ENCODE assay signal across 27 cellular contexts in the genomic region with DNA sequence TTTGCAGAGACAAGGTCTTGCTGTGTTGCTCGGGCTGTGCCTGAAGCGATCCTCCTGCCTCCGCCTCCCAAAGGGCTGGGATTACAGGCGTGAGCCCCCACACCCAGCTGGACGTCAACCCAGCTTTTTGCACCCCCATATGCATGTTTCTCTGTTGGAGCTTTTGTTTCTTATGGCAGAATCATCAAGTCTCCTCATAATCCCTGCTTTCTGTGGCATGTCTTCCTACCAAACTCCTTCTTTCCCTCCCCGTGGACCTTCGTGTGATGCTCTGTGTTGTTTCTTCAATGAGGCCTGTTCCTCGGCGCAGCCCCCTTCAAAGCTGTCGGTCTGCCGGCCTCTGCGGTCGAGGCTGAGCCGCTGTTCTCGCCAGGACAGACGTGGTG.
DNase-seq lines count a peak whose midpoint lies in the region; ATAC-seq and TF ChIP-seq lines count a peak whose summit lies in the region.
"Had no signal": no experiment of that assay in that cellular context is flagged by ENCODE, and none has a peak within 500 bp of the region (broad histone marks: within the 10 kb centered on the region; RNA-seq: fewer than 3 reads in every experiment).

No MANE protein-coding gene starts in this region.

- H3K9me3 ChIP-seq in mammary epithelial cell (replicated peaks; ENCODE audit: insufficient read depth, low read length) (no peaks in the 10 kb centered on the region), neural progenitor cell (ENCODE audit: low read depth) (no peaks in the 10 kb centered on the region)
- H3K9me3 ChIP-seq: ascending aorta, gastroesophageal sphincter, HAP-1, testis had no signal

- CTCF ChIA-PET in mammary epithelial cell (lab: Charles Lee; ENCODE audit: low non-redundant PET) (no interaction called here), MCF 10A (lab: Yijun Ruan, JAX) (interaction anchor here (1.2 kb wide), 1 partner anchor 13 kb away, joined by 4 read pairs; no protein-coding TSS in a partner anchor)

- H3K27ac ChIP-seq in mammary epithelial cell (ENCODE audit: insufficient read depth, low read depth, low read length) (no peak overlapping the region), neural progenitor cell (no peak overlapping the region)
- H3K27ac ChIP-seq: ascending aorta, testis had no signal

- peaks cover 7% of the 10 kb centered on the region for H3K9me3 Mint-ChIP-seq in MCF 10A (ENCODE audit: unreplicated experiment)
- H3K9me3 Mint-ChIP-seq in central memory CD8-positive, alpha-beta T cell = no peaks in the 10 kb centered on the region
- no peaks in the 10 kb centered on the region for H3K9me3 Mint-ChIP-seq in neural progenitor cell
- H3K9me3 Mint-ChIP-seq in type B pancreatic cell = peaks cover 3% of the 10 kb centered on the region
- H3K9me3 Mint-ChIP-seq: activated naive CD8-positive, alpha-beta T cell treated with anti-CD3 and anti-CD28 coated beads, Interleukin-2, amount 10 ng/mL, durations not matched to agents 7 days and 5 days had no signal

- no TSS peak for BruUV-seq in mammary epithelial cell (replicated peaks; lab: Mats Ljungman, UMichigan)
- no TSS peak for BruUV-seq in MCF 10A (replicated peaks; lab: Mats Ljungman, UMichigan)

- H3K9ac ChIP-seq in mammary epithelial cell (ENCODE audit: insufficient read depth, low read length) = no peak overlapping the region
- H3K9ac ChIP-seq in neural progenitor cell = no peak overlapping the region

- dilution Hi-C loops in mammary epithelial cell (cut with HindIII; ENCODE audit: low sequenced_read_pairs) = no loop called here

- no peaks in the 10 kb centered on the region for H4K20me1 ChIP-seq in mammary epithelial cell (ENCODE audit: insufficient read depth, low read length)
- H4K20me1 ChIP-seq in neural progenitor cell (ENCODE audit: low read depth) = no peaks in the 10 kb centered on the region

- H3K4me3 Mint-ChIP-seq in MCF 10A (ENCODE audit: unreplicated experiment) (no peak overlapping the region), neural progenitor cell (peak overlapping the region; percentile 6), type B pancreatic cell (no peak overlapping the region)
- H3K4me3 Mint-ChIP-seq in central memory CD8-positive, alpha-beta T cell = no peak overlapping the region
- H3K4me3 Mint-ChIP-seq: activated naive CD8-positive, alpha-beta T cell treated with anti-CD3 and anti-CD28 coated beads, Interleukin-2, amount 10 ng/mL, durations not matched to agents 7 days and 5 days; immature natural killer cell had no signal

- 63% methylated on average over 7 of the region's 16 CpGs for WGBS in mammary epithelial cell (ENCODE audit: low coverage, missing lambda C conversion rate)

- no peaks in the 10 kb centered on the region for H3F3A ChIP-seq in neural progenitor cell (ENCODE audit: low read depth)

- POLR2A ChIA-PET in MCF 10A (lab: Yijun Ruan, JAX) = no interaction called here

- no peaks in the 10 kb centered on the region for H3K79me2 ChIP-seq in mammary epithelial cell (ENCODE audit: insufficient read depth, low read length)
- no peaks in the 10 kb centered on the region for H3K79me2 ChIP-seq in neural progenitor cell (ENCODE audit: low read depth)

- intact Hi-C loops in mammary epithelial cell (cut with micrococcal nuclease) = no loop called here
- intact Hi-C loops in MCF 10A (cut with micrococcal nuclease) = no loop called here

- no peak for ATAC-seq in central memory CD8-positive, alpha-beta T cell (replicated peaks; ENCODE audit: extremely low read depth, poor library complexity, severe bottlenecking)
- no peak for ATAC-seq in HG02678 (IDR thresholded peaks at IDR 0.05; ENCODE audit: unreplicated experiment)
- ATAC-seq: gastroesophageal sphincter, left colon had no signal

- H3K27me3 Mint-ChIP-seq in MCF 10A (ENCODE audit: insufficient read depth, unreplicated experiment) = peaks cover 65% of the 10 kb centered on the region
- H3K27me3 Mint-ChIP-seq in central memory CD8-positive, alpha-beta T cell = peaks cover 34% of the 10 kb centered on the region
- peaks cover 14% of the 10 kb centered on the region for H3K27me3 Mint-ChIP-seq in neural progenitor cell (ENCODE audit: insufficient read depth, low read depth)
- peaks cover 13% of the 10 kb centered on the region for H3K27me3 Mint-ChIP-seq in type B pancreatic cell

- no peak overlapping the region for H3K27ac Mint-ChIP-seq in MCF 10A (ENCODE audit: low read depth, unreplicated experiment)
- peak overlapping the region; percentile 16 for H3K27ac Mint-ChIP-seq in central memory CD8-positive, alpha-beta T cell (ENCODE audit: low read depth)
- peak overlapping the region; percentile 90 for H3K27ac Mint-ChIP-seq in neural progenitor cell
- peak overlapping the region; percentile 50 for H3K27ac Mint-ChIP-seq in type B pancreatic cell
- H3K27ac Mint-ChIP-seq: activated naive CD8-positive, alpha-beta T cell treated with anti-CD3 and anti-CD28 coated beads, Interleukin-2, amount 10 ng/mL, durations not matched to agents 7 days and 5 days had no signal

- DNase-seq in mammary epithelial cell (no peak), MCF 10A (ENCODE audit: unreplicated experiment) (no peak), neural progenitor cell (ENCODE audit: low spot score) (no peak), type B pancreatic cell (ENCODE audit: extremely low spot score, unreplicated experiment) (no peak), occipital lobe (lab: John Stamatoyannopoulos, UW) (no peak), COLO668 (lab: John Stamatoyannopoulos, UW; ENCODE audit: unreplicated experiment) (no peak)
- no peak for DNase-seq in central memory CD8-positive, alpha-beta T cell (ENCODE audit: low spot score in 2 of 2)
- DNase-seq: activated CD4-positive, CD25-positive, alpha-beta regulatory T cell treated with anti-CD3 and anti-CD28 coated beads, Interleukin-2, amount 50 U/mL, for 72 hours; activated gamma-delta T cell; activated naive CD8-positive, alpha-beta T cell treated with anti-CD3 and anti-CD28 coated beads, Interleukin-2, amount 10 ng/mL, durations not matched to agents 7 days and 5 days; activated T-cell treated with anti-CD3 and anti-CD28 coated beads, Interleukin-2, amount 50 U/mL, for 1 hour; AML-193; central memory CD4-positive, alpha-beta T cell; hypothalamus; immature natural killer cell; left colon; NCI-H1105; NCI-H2029; NCI-H2227 treated with DMSO at 0.1 percent for 48 hours; NCI-H748 treated with DMSO at 0.1 percent for 48 hours; stimulated activated naive CD4-positive, alpha-beta T cell treated with Interleukin-2 at 50 U/mL for 16 hours had no signal

- in situ Hi-C loops in mammary epithelial cell (cut with MboI; ENCODE audit: low sequenced_read_pairs in 2 of 2) = no loop called here

- H3K4me2 ChIP-seq in mammary epithelial cell (ENCODE audit: insufficient read depth, low read depth, low read length) (no peak overlapping the region), neural progenitor cell (no peak overlapping the region)

- H3K36me3 ChIP-seq in mammary epithelial cell (ENCODE audit: insufficient read depth, low read length) = no peaks in the 10 kb centered on the region
- no peaks in the 10 kb centered on the region for H3K36me3 ChIP-seq in neural progenitor cell
- H3K36me3 ChIP-seq: ascending aorta, gastroesophageal sphincter, HAP-1 had no signal

- H3K4me3 ChIP-seq in mammary epithelial cell (replicated peaks in 1 of 3; ENCODE audit: insufficient read depth in 1 of 3, low read depth in 2 of 3, low read length in 3 of 3) (no peak overlapping the region), neural progenitor cell (no peak overlapping the region)
- H3K4me3 ChIP-seq: ascending aorta, dorsolateral prefrontal cortex, gastroesophageal sphincter, HAP-1, testis had no signal

- peak overlapping the region; percentile 44 for H2AFZ ChIP-seq in mammary epithelial cell (ENCODE audit: low read depth, low read length)
- H2AFZ ChIP-seq in neural progenitor cell (replicated peaks) = no peak overlapping the region

- H3K36me3 Mint-ChIP-seq in MCF 10A (ENCODE audit: insufficient read depth, unreplicated experiment) = peaks cover 3% of the 10 kb centered on the region
- peaks cover 1% of the 10 kb centered on the region for H3K36me3 Mint-ChIP-seq in central memory CD8-positive, alpha-beta T cell (ENCODE audit: insufficient read depth)
- H3K36me3 Mint-ChIP-seq in neural progenitor cell = peaks cover 2% of the 10 kb centered on the region
- H3K36me3 Mint-ChIP-seq in type B pancreatic cell = no peaks in the 10 kb centered on the region
- H3K36me3 Mint-ChIP-seq: activated naive CD8-positive, alpha-beta T cell treated with anti-CD3 and anti-CD28 coated beads, Interleukin-2, amount 10 ng/mL, durations not matched to agents 7 days and 5 days; immature natural killer cell had no signal

- TF ChIP-seq CTCF in mammary epithelial cell (conservative IDR thresholded peaks at IDR 0.05 in 1 of 2, IDR thresholded peaks at IDR 0.05 in 1 of 2; ENCODE audit: extremely low read depth in 1 of 2, insufficient read depth in 1 of 2, low read depth in 1 of 2, low read length in 2 of 2) (no peak), MCF 10A (IDR thresholded peaks at IDR 0.05; ENCODE audit: unreplicated experiment) (no peak), neural progenitor cell (IDR thresholded peaks at IDR 0.05) (no peak), type B pancreatic cell (conservative IDR thresholded peaks at IDR 0.05) (no peak)

- H3K4me1 Mint-ChIP-seq in MCF 10A (ENCODE audit: insufficient read depth, unreplicated experiment) (no peaks in the 10 kb centered on the region), neural progenitor cell (peaks cover 27% of the 10 kb centered on the region), type B pancreatic cell (ENCODE audit: unreplicated experiment) (peaks cover 26% of the 10 kb centered on the region)
- no peaks in the 10 kb centered on the region for H3K4me1 Mint-ChIP-seq in central memory CD8-positive, alpha-beta T cell
- H3K4me1 Mint-ChIP-seq: immature natural killer cell had no signal

- H3K27me3 ChIP-seq in mammary epithelial cell (ENCODE audit: insufficient read depth, low read length) = peaks cover 2% of the 10 kb centered on the region
- no peaks in the 10 kb centered on the region for H3K27me3 ChIP-seq in neural progenitor cell
- H3K27me3 ChIP-seq: ascending aorta, gastroesophageal sphincter, testis had no signal

- H3K4me1 ChIP-seq in mammary epithelial cell (ENCODE audit: insufficient read depth, low read length) = no peaks in the 10 kb centered on the region
- H3K4me1 ChIP-seq in neural progenitor cell = peaks cover 3% of the 10 kb centered on the region
- H3K4me1 ChIP-seq: ascending aorta, HAP-1 had no signal
